28 cellular contexts compared by ENCODE assay signal in the genomic region with DNA sequence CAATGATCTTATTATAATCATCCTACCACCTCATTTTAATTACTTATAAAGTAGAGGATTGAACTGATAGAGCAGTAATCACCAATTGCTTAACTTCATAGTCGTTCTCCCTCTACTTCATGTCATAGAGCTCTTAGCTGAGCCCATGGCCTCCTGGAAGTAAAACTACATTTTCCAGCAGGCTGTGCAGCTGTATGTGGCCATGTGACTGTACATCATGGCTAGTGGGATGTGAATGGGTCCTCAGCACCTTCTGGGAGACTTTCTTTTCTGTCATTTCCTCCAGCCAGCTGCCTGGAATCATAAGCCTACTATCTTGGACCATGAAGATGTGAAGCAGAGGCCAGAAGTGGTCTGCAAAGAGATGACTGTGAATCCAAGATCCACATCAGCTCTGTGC.
A peak's percentile ranks its signal among the peaks of the same experiment; 100 is the strongest.
DNase-seq lines count a peak whose midpoint lies in the region; ATAC-seq, FAIRE-seq and TF ChIP-seq lines count a peak whose summit lies in the region.
"Had no signal": no experiment of that assay in that cellular context is flagged by ENCODE, and none has a peak within 500 bp of the region (broad histone marks: within the 10 kb centered on the region; RNA-seq: fewer than 3 reads in every experiment).

No MANE protein-coding gene starts in this region.

- no peak overlapping the region for H4K91ac ChIP-seq in H1 (replicated peaks; ENCODE audit: insufficient read length, low read length)
- no peak overlapping the region for H4K91ac ChIP-seq in trophoblast cell (ENCODE audit: low read depth, low read length)

- H3K14ac ChIP-seq in H1 (ENCODE audit: insufficient read length) (no peak overlapping the region), trophoblast cell (ENCODE audit: low read length) (no peak overlapping the region)

- H4K12ac ChIP-seq in trophoblast cell (ENCODE audit: low read depth, low read length): no peak overlapping the region

- H3K4me3 ChIP-seq in Karpas-422 (ENCODE audit: low read length): no peak overlapping the region
- no peak overlapping the region for H3K4me3 ChIP-seq in H1 (ENCODE audit: extremely low read depth in 1 of 4, insufficient read depth in 2 of 4, low read depth in 3 of 4, low read length in 4 of 4)
- H3K4me3 ChIP-seq in trophoblast cell (ENCODE audit: low read depth, low read length): no peak overlapping the region
- H3K4me3 ChIP-seq: BLaER1, GM12878 had no signal

- H3K9ac ChIP-seq in Karpas-422 (ENCODE audit: low read length) (no peak overlapping the region), H1 (replicated peaks in 1 of 4; ENCODE audit: extremely low read depth in 1 of 4, low read depth in 3 of 4, low read length in 3 of 4) (no peak overlapping the region), trophoblast cell (ENCODE audit: low read length) (peak overlapping the region; percentile 25)
- H3K9ac ChIP-seq: BLaER1 had no signal

- H2AFZ ChIP-seq in Karpas-422 (ENCODE audit: low read length) (no peak overlapping the region), H1 (ENCODE audit: low read length) (peak overlapping the region; percentile 53; the same call in 1 of the 2 replicates), trophoblast cell (ENCODE audit: insufficient read depth, low read length, poor library complexity) (no peak overlapping the region)

- no peak overlapping the region for H2AK5ac ChIP-seq in H1 (ENCODE audit: low read depth, low read length)
- H2AK5ac ChIP-seq in trophoblast cell (ENCODE audit: low read length): no peak overlapping the region

- H3K27ac ChIP-seq in Karpas-422 (ENCODE audit: low read length) (no peak overlapping the region), H1 (ENCODE audit: low read depth, low read length) (no peak overlapping the region), trophoblast cell (ENCODE audit: low read depth, low read length) (no peak overlapping the region)
- H3K27ac ChIP-seq: BLaER1 had no signal

- H2BK120ac ChIP-seq in H1 (replicated peaks; ENCODE audit: low read depth, low read length) (no peak overlapping the region), trophoblast cell (ENCODE audit: insufficient read depth, low read length, poor library complexity) (no peak overlapping the region)

- no peak for TF ChIP-seq CTCF in H1 (IDR thresholded peaks at IDR 0.05; ENCODE audit: control extremely low read depth in 1 of 3, insufficient read depth in 1 of 3, low read depth in 1 of 3, low read length in 3 of 3)

- CTCF ChIA-PET in H1 (lab: Charles Lee; ENCODE audit: partially characterized antibody): interaction anchor here (2.4 kb wide), 1 partner anchor 17 kb away, joined by 7 read pairs; no protein-coding TSS in a partner anchor

- no peak overlapping the region for H4K5ac ChIP-seq in H1 (ENCODE audit: insufficient read length, low read depth, low read length)

- no peak for TF ChIP-seq POLR2A in H1 (IDR thresholded peaks at IDR 0.05; ENCODE audit: control extremely low read depth in 1 of 2, low read depth in 2 of 2, low read length in 2 of 2)

- no peak for TF ChIP-seq EP300 in Ishikawa (IDR thresholded peaks at IDR 0.05; ENCODE audit: borderline replicate concordance)
- TF ChIP-seq EP300 in H1 (IDR thresholded peaks at IDR 0.05; ENCODE audit: borderline replicate concordance in 1 of 2, low read depth in 2 of 2, low read length in 2 of 2): no peak

- no peaks in the 10 kb centered on the region; the same call in 1 of the 2 replicates for H3K79me1 ChIP-seq in H1 (ENCODE audit: low read depth, low read length)
- H3K79me1 ChIP-seq in trophoblast cell (ENCODE audit: low read length): no peaks in the 10 kb centered on the region

- no peak overlapping the region for H3K56ac ChIP-seq in H1 (replicated peaks; ENCODE audit: insufficient read length, low read depth, low read length)

- H3K18ac ChIP-seq in H1 (ENCODE audit: extremely low read depth, low read length) (no peak overlapping the region), trophoblast cell (ENCODE audit: low read length) (no peak overlapping the region)

- H3K79me2 ChIP-seq in Karpas-422 (ENCODE audit: low read length) (no peaks in the 10 kb centered on the region), H1 (ENCODE audit: control insufficient read depth in 1 of 2, insufficient read depth in 2 of 2, low read length in 2 of 2) (no peaks in the 10 kb centered on the region), trophoblast cell (ENCODE audit: control insufficient read depth, insufficient read depth, low read length, poor library complexity) (no peaks in the 10 kb centered on the region)

- H2BK5ac ChIP-seq in H1 (ENCODE audit: low read depth, low read length) (no peak overlapping the region), trophoblast cell (ENCODE audit: low read depth, low read length, poor library complexity) (no peak overlapping the region)

- DNase-seq in Karpas-422 (peak; percentile 27), H1 (ENCODE audit: low read depth in 1 of 2, low spot score in 2 of 2) (no peak), trophoblast cell (no peak)
- DNase-seq in stimulated activated CD4-positive, alpha-beta T cell treated with anti-CD3 and anti-CD28 coated beads, Interleukin-4, amount 100 ng/mL, for 4 hours: no peak
- DNase-seq: 8988T; ACHN; BE2C; C1 segment of cervical spinal cord; CD4-positive, alpha-beta memory T cell; CD4-positive, CD25-positive, alpha-beta regulatory T cell; CD8-positive, alpha-beta memory T cell; COR-L47; DMS 273 treated with DMSO at 0.1 percent for 48 hours; DMS153; DMS53; DMS79; DND-41; EL; GDM1 had no signal

- H3K9me3 ChIP-seq in Karpas-422 (ENCODE audit: low read length): no peaks in the 10 kb centered on the region
- H3K9me3 ChIP-seq in H1 (ENCODE audit: insufficient read depth in 2 of 2, low read depth in 1 of 2, low read length in 1 of 2): no peaks in the 10 kb centered on the region
- H3K9me3 ChIP-seq in trophoblast cell (ENCODE audit: insufficient read depth, low read depth, low read length): no peaks in the 10 kb centered on the region
- H3K9me3 ChIP-seq: BE2C, BLaER1 had no signal

- H4K20me1 ChIP-seq in Karpas-422 (ENCODE audit: insufficient read depth, low read depth, low read length) (no peaks in the 10 kb centered on the region), H1 (replicated peaks in 1 of 2; ENCODE audit: control insufficient read depth in 1 of 2, insufficient read depth in 2 of 2, low read length in 2 of 2) (no peaks in the 10 kb centered on the region)
- H4K20me1 ChIP-seq: BLaER1 had no signal

- H2BK15ac ChIP-seq in H1 (ENCODE audit: low read length): no peak overlapping the region

- H3K4me2 ChIP-seq in Karpas-422 (ENCODE audit: low read depth, low read length, poor library complexity, severe bottlenecking) (no peak overlapping the region), H1 (ENCODE audit: insufficient read depth in 1 of 2, low read depth in 2 of 2, low read length in 2 of 2) (no peak overlapping the region), trophoblast cell (ENCODE audit: low read length) (no peak overlapping the region)
- H3K4me2 ChIP-seq: BLaER1 had no signal

- 85% methylated on average over 1 of the region's 1 CpG; no CpG with 5 or more reads in 1 of the 2 experiments for whole genome bisulfite sequencing in H1 (ENCODE audit: extremely low coverage in 1 of 2, insufficient coverage in 1 of 2, insufficient read length in 1 of 2, insufficient replicate concordance in 2 of 2, low coverage in 1 of 2, low lambda C conversion rate in 2 of 2, missing lambda C conversion rate in 1 of 2), 2 experiments
- no CpG with 5 or more reads among the region's 1 CpG for WGBS in trophoblast cell (ENCODE audit: extremely low coverage, insufficient coverage, insufficient read length)

- no peak for TF ChIP-seq RAD21 in Ishikawa (IDR thresholded peaks at IDR 0.05; ENCODE audit: low read depth)
- no peak for TF ChIP-seq RAD21 in H1 (IDR thresholded peaks at IDR 0.05 in 1 of 2, conservative IDR thresholded peaks at IDR 0.05 in 1 of 2; ENCODE audit: low read depth in 2 of 2, low read length in 2 of 2)

- no peaks in the 10 kb centered on the region for H3K23me2 ChIP-seq in H1 (ENCODE audit: low read depth, low read length)

- H3K4ac ChIP-seq in H1 (replicated peaks; ENCODE audit: insufficient read length, low read depth, low read length) (no peak overlapping the region), trophoblast cell (ENCODE audit: low read depth, low read length) (no peak overlapping the region)

- H3K4me1 ChIP-seq in Karpas-422 (ENCODE audit: low read length) (no peaks in the 10 kb centered on the region), H1 (replicated peaks in 1 of 4; ENCODE audit: control insufficient read depth in 3 of 4, insufficient read depth in 4 of 4, low read length in 3 of 4) (no peaks in the 10 kb centered on the region), trophoblast cell (ENCODE audit: control insufficient read depth in 1 of 2, insufficient read depth in 2 of 2, low read length in 2 of 2) (no peaks in the 10 kb centered on the region)
- H3K4me1 ChIP-seq: BE2C had no signal

- H2BK12ac ChIP-seq in H1 (ENCODE audit: low read depth, low read length) (no peak overlapping the region), trophoblast cell (ENCODE audit: low read length) (no peak overlapping the region)

- no peak for ATAC-seq in HG02840 (IDR thresholded peaks at IDR 0.05; ENCODE audit: low FRiP score, unreplicated experiment)
- no peak for ATAC-seq in GM18907 (IDR thresholded peaks at IDR 0.05; ENCODE audit: unreplicated experiment)
- ATAC-seq: GM12878 had no signal

- H3K36me3 ChIP-seq in Karpas-422 (ENCODE audit: insufficient read depth, low read length) (no peaks in the 10 kb centered on the region), H1 (ENCODE audit: control insufficient read depth in 2 of 4, insufficient read depth in 4 of 4, low read length in 3 of 4) (no peaks in the 10 kb centered on the region), trophoblast cell (ENCODE audit: control insufficient read depth in 1 of 2, insufficient read depth in 2 of 2, low read length in 2 of 2) (no peaks in the 10 kb centered on the region)
- H3K36me3 ChIP-seq: BE2C, BLaER1 had no signal

- H4K8ac ChIP-seq in H1 (ENCODE audit: extremely low read depth, insufficient read depth, low read length): no peak overlapping the region
- H4K8ac ChIP-seq in trophoblast cell (ENCODE audit: low read depth, low read length): no peak overlapping the region

- H3K23ac ChIP-seq in H1 (ENCODE audit: insufficient read length) (no peak overlapping the region), trophoblast cell (ENCODE audit: low read length) (no peak overlapping the region)

- no peaks in the 10 kb centered on the region for H3K9me2 ChIP-seq in Karpas-422 (replicated peaks; ENCODE audit: insufficient read depth, low read length)

- H2BK20ac ChIP-seq in H1 (ENCODE audit: low read length): no peak overlapping the region

- H3K27me3 ChIP-seq in Karpas-422 (ENCODE audit: low read length) (no peaks in the 10 kb centered on the region), H1 (replicated peaks in 1 of 4; ENCODE audit: control insufficient read depth in 3 of 4, extremely low read depth in 1 of 4, insufficient read depth in 3 of 4, low read length in 3 of 4) (no peaks in the 10 kb centered on the region), trophoblast cell (ENCODE audit: insufficient read depth, low read length) (no peaks in the 10 kb centered on the region)
- H3K27me3 ChIP-seq: BE2C, BLaER1 had no signal

- POLR2A ChIA-PET in H1 (lab: Charles Lee; ENCODE audit: partially characterized antibody): no interaction called here

- no peak for FAIRE-seq in H1 (lab: Jason Lieb, UNC)
- FAIRE-seq: A204.1, GM12878, GM12892, GM18507, GM19239 had no signal

TF ChIP-seq in Ishikawa, 13 proteins besides CTCF, POLR2A, EP300 and RAD21 (continues in another document):
- no peak for TF ChIP-seq EGR1 (IDR thresholded peaks at IDR 0.05)
